8 cellular contexts compared by ENCODE assay signal in genomic region chr2:138503087-138503442, GRCh38. TPM values are rescaled to one million over a fixed set of nuclear protein-coding genes. Genes with fewer than 3 reads are reported as not detected.
DNase-seq lines count a peak whose midpoint lies in the region; ATAC-seq, FAIRE-seq and TF ChIP-seq lines count a peak whose summit lies in the region.

No MANE protein-coding gene starts in this region.

- H3F3A ChIP-seq in MM.1S (ENCODE audit: insufficient read depth, low read length): peaks cover 6% of the 10 kb centered on the region; the same call in 1 of the 2 replicates

- H3K4me3 ChIP-seq in MM.1S (ENCODE audit: low read length) (peak overlapping the region; percentile 87), GM12878 (peak overlapping the region; percentile 80), lower lobe of right lung (peak overlapping the region; percentile 87), aorta (ENCODE audit: low read length in 2 of 2) (peak overlapping the region; percentile 81 to 91)

- intact Hi-C loops in GM12878 (cut with micrococcal nuclease; ENCODE audit: unreplicated experiment): loop anchor here (10.0 kb wide), 1 partner anchor 212 kb away; no protein-coding TSS in a partner anchor
- intact Hi-C loops in lower lobe of right lung (cut with DNase I): no loop called here
- intact Hi-C loops in aorta (cut with DNase I): loop anchor here in 1 of 2 donors (5.0 kb wide), 2 partner anchors 46 to 81 kb away; no protein-coding TSS in a partner anchor

- H3K4me1 ChIP-seq in MM.1S (ENCODE audit: low read length) (peaks cover 16% of the 10 kb centered on the region; the same call in 1 of the 2 replicates), GM12878 (ENCODE audit: control insufficient read depth, insufficient read depth, low read length) (peaks cover 18% of the 10 kb centered on the region), lower lobe of right lung (peaks cover 43% of the 10 kb centered on the region), aorta (ENCODE audit: control insufficient read depth in 1 of 2, insufficient read depth in 2 of 2, low read length in 2 of 2) (peaks cover 3 to 5% of the 10 kb centered on the region in 2 donors)

- no peak for TF ChIP-seq EP300 in GM12878 (IDR thresholded peaks at IDR 0.05; ENCODE audit: borderline replicate concordance in 1 of 2, control insufficient read depth in 1 of 2, low read depth in 2 of 2, low read length in 2 of 2)

- TF ChIP-seq CTCF in MM.1S (IDR thresholded peaks at IDR 0.05; ENCODE audit: low read length) (no peak), GM12878 (IDR thresholded peaks at IDR 0.05 in 2 of 3, conservative IDR thresholded peaks at IDR 0.05 in 1 of 3; ENCODE audit: control insufficient read depth in 2 of 3, extremely low read depth in 1 of 3, insufficient read depth in 1 of 3, low read depth in 3 of 3, low read length in 3 of 3) (no peak), lower lobe of right lung (IDR thresholded peaks at IDR 0.05) (no peak)

- H4K20me1 ChIP-seq in MM.1S (ENCODE audit: insufficient read depth, low read length): 0 out of 2 replicates have a peak, but pooled peaks cover 5% of the 10 kb centered on the region
- H4K20me1 ChIP-seq in GM12878 (ENCODE audit: control insufficient read depth, insufficient read depth): no peaks in the 10 kb centered on the region

- no peak overlapping the region for H3K27ac ChIP-seq in MM.1S (ENCODE audit: low read length)
- H3K27ac ChIP-seq in GM12878 (ENCODE audit: control insufficient read depth, insufficient read depth): peak overlapping the region; percentile 73
- H3K27ac ChIP-seq in lower lobe of right lung: peak overlapping the region; percentile 92
- no peak overlapping the region for H3K27ac ChIP-seq in aorta (ENCODE audit: low read depth in 1 of 2, low read length in 2 of 2)

- SMC1A ChIA-PET in GM12878 (lab: Charles Lee; ENCODE audit: uncharacterized antibody, unreplicated experiment): interaction anchor here (0.7 to 10.5 kb wide), 17 partner anchors 12 to 216 kb away, joined by 3 to 142 read pairs (median 3); no protein-coding TSS in a partner anchor

- no peaks in the 10 kb centered on the region for H3K36me3 ChIP-seq in MM.1S (replicated peaks; ENCODE audit: insufficient read depth, low read length)
- H3K36me3 ChIP-seq in GM12878 (ENCODE audit: control insufficient read depth in 2 of 2, insufficient read depth in 2 of 2, low read length in 1 of 2): no peaks in the 10 kb centered on the region; a peak in 1 of 4 replicates
- no peaks in the 10 kb centered on the region for H3K36me3 ChIP-seq in lower lobe of right lung
- H3K36me3 ChIP-seq in aorta (ENCODE audit: control insufficient read depth in 1 of 2, insufficient read depth in 2 of 2, low read length in 1 of 2): no peaks in the 10 kb centered on the region

- POLR2A ChIA-PET in GM12878 (lab: Charles Lee): interaction anchor here (1.2 to 2.4 kb wide), 6 partner anchors 16 to 99 kb away, joined by 4 to 29 read pairs (median 8); no protein-coding TSS in a partner anchor

- H3K4me2 ChIP-seq in MM.1S (ENCODE audit: low read depth, low read length) (peak overlapping the region; percentile 77), GM12878 (ENCODE audit: control insufficient read depth, insufficient read depth) (peak overlapping the region; percentile 89)

- 15% methylated on average over 2 of the region's 2 CpGs for WGBS in GM12878 (ENCODE audit: insufficient coverage, insufficient replicate concordance, low lambda C conversion rate, missing lambda C conversion rate)
- 22 to 26% methylated on average over 2 of the region's 2 CpGs for WGBS in aorta, 2 donors

- CTCF ChIA-PET in GM12878 (lab: Yijun Ruan, JAX): interaction anchor here (1.1 to 3.1 kb wide), 5 partner anchors 13 to 34 kb away, joined by 4 to 15 read pairs (median 5); no protein-coding TSS in a partner anchor

- no peak for TF ChIP-seq RAD21 in GM12878 (IDR thresholded peaks at IDR 0.05; ENCODE audit: insufficient read depth, low read depth, low read length)

- no peaks in the 10 kb centered on the region for H3K9me2 ChIP-seq in MM.1S (replicated peaks; ENCODE audit: insufficient read depth, low read length)

- TF ChIP-seq POLR2A in GM12878 (IDR thresholded peaks at IDR 0.05; ENCODE audit: low read depth, low read length): no peak

- in situ Hi-C loops in GM12878 (cut with MboI): no loop called here

- H3K27me3 ChIP-seq in MM.1S (replicated peaks; ENCODE audit: insufficient read depth, low read length) (no peaks in the 10 kb centered on the region), GM12878 (replicated peaks in 1 of 2; ENCODE audit: control insufficient read depth in 2 of 2, insufficient read depth in 2 of 2, low read length in 1 of 2) (no peaks in the 10 kb centered on the region), lower lobe of right lung (ENCODE audit: low read depth) (no peaks in the 10 kb centered on the region), aorta (ENCODE audit: control insufficient read depth in 1 of 2, insufficient read depth in 2 of 2, low read length in 1 of 2) (peaks cover 0 to 2% of the 10 kb centered on the region in 2 donors)

- DNase-seq in MM.1S (no peak), GM12878 (ENCODE audit: low read depth, low spot score) (no peak), lower lobe of right lung (no peak), aorta (no peak), NCI-H1417 treated with DMSO at 0.1 percent for 48 hours (lab: John Stamatoyannopoulos, UW) (no peak), NCI-H510A treated with DMSO at 0.1 percent for 48 hours (lab: John Stamatoyannopoulos, UW) (no peak)
- no peak for DNase-seq in activated effector memory CD4-positive, alpha-beta T cell treated with Interleukin-2 at 50 U/mL for 16 hours

- H3K9me3 ChIP-seq in MM.1S (replicated peaks; ENCODE audit: insufficient read depth, low read length): no peaks in the 10 kb centered on the region
- no peaks in the 10 kb centered on the region for H3K9me3 ChIP-seq in GM12878 (replicated peaks; ENCODE audit: control insufficient read depth, insufficient read depth, low read length)
- no peaks in the 10 kb centered on the region for H3K9me3 ChIP-seq in lower lobe of right lung
- H3K9me3 ChIP-seq in aorta (ENCODE audit: control insufficient read depth, low read length): no peaks in the 10 kb centered on the region

- no peak for FAIRE-seq in GM12878 (lab: Jason Lieb, UNC)

- peak; percentile 28 for ATAC-seq in GM18867 (IDR thresholded peaks at IDR 0.05; ENCODE audit: unreplicated experiment)
- ATAC-seq in GM12878: peak; percentile 46
- no peak for ATAC-seq in lower lobe of right lung
- no peak for ATAC-seq in aorta (ENCODE audit: low FRiP score)

- H3K79me2 ChIP-seq in MM.1S (ENCODE audit: low read length): peaks cover 58% of the 10 kb centered on the region
- peaks cover 73% of the 10 kb centered on the region for H3K79me2 ChIP-seq in GM12878 (ENCODE audit: control insufficient read depth, insufficient read depth, low read length)

- RAD21 ChIA-PET in GM12878 (lab: Charles Lee; ENCODE audit: unreplicated experiment): interaction anchor here (0.7 to 5.0 kb wide), 8 partner anchors 13 to 284 kb away, joined by 3 to 31 read pairs (median 4); no protein-coding TSS in a partner anchor

- H2AFZ ChIP-seq in MM.1S (ENCODE audit: low read length) (no peak overlapping the region), GM12878 (ENCODE audit: control insufficient read depth, low read depth, low read length) (no peak overlapping the region)

- BruUV-seq in GM12878 (replicated peaks; lab: Mats Ljungman, UMichigan): no TSS peak

- H3K9ac ChIP-seq in MM.1S (ENCODE audit: low read length) (peak overlapping the region; percentile 71; the same call in 1 of the 2 replicates), GM12878 (ENCODE audit: control insufficient read depth, insufficient read depth, low read length) (peak overlapping the region; percentile 91)

TF ChIP-seq in GM12878, 131 proteins besides CTCF, POLR2A, EP300 and RAD21 (continues in another document):
- no peak for TF ChIP-seq RBBP5 (conservative IDR thresholded peaks at IDR 0.05)
- TF ChIP-seq, protein P1, sequence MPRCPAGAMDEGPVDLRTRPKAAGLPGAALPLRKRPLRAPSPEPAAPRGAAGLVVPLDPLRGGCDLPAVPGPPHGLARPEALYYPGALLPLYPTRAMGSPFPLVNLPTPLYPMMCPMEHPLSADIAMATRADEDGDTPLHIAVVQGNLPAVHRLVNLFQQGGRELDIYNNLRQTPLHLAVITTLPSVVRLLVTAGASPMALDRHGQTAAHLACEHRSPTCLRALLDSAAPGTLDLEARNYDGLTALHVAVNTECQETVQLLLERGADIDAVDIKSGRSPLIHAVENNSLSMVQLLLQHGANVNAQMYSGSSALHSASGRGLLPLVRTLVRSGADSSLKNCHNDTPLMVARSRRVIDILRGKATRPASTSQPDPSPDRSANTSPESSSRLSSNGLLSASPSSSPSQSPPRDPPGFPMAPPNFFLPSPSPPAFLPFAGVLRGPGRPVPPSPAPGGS (IDR thresholded peaks at IDR 0.05; ENCODE audit: borderline replicate concordance, insufficient read depth, low read depth, low read length, poor library complexity, severe bottlenecking): no peak
- peak; percentile 19; the same call in 1 of the 2 replicates for TF ChIP-seq SMARCA5 (IDR thresholded peaks at IDR 0.05)
- no peak for TF ChIP-seq CBFB (IDR thresholded peaks at IDR 0.05; ENCODE audit: low read depth)
- TF ChIP-seq ZNF217 (IDR thresholded peaks at IDR 0.05): no peak
- no peak for TF ChIP-seq DPF2 (IDR thresholded peaks at IDR 0.05)
- no peak for TF ChIP-seq HCFC1 (IDR thresholded peaks at IDR 0.05; ENCODE audit: low read length)
- no peak for TF ChIP-seq ZBED1 (IDR thresholded peaks at IDR 0.05; ENCODE audit: borderline replicate concordance)
- 0 out of 2 replicates have a peak, but pooled peaks have one; percentile 48 for TF ChIP-seq GABPA (IDR thresholded peaks at IDR 0.05; ENCODE audit: low read depth)

RNA-seq across cellular contexts. Expression of gene SPOPL, which starts 1.5 kb away (rescaled TPM):
- total RNA-seq in GM12878 (2013; cell fraction: nucleolus; rRNA removed): 91.8 and 92.8 TPM in 2 replicates
- 13.1 and 16.6 TPM in 2 replicates for total RNA-seq in GM12878 (2014; rRNA removed)
- 14.1 and 14.4 TPM in 2 replicates for total RNA-seq in GM12878 (2014; rRNA removed; fragmentation: Illumina TruSeq; extraction: Trizol)
- 20.3 and 22.6 TPM in 2 replicates for total RNA-seq in GM12878 (2021)
- 6.7 TPM for polyA plus RNA-seq in GM12878 (2011; ENCODE audit: low read depth)
- 25.0 and 41.0 TPM in 2 replicates for polyA plus RNA-seq in GM12878 (2011; rRNA removed)
- polyA plus RNA-seq in GM12878 (2011; cell fraction: cytosol; rRNA removed): 9.4 and 12.4 TPM in 2 replicates
- polyA plus RNA-seq in GM12878 (2011; cell fraction: nucleus; rRNA removed): 16.7 and 21.1 TPM in 2 replicates
- polyA plus RNA-seq in GM12878 (2012): 10.6 and 15.1 TPM in 2 replicates
- 16.3 and 21.9 TPM in 2 replicates for polyA plus RNA-seq in GM12878 (2014; fragmentation: Illumina TruSeq; extraction: Trizol)
- polyA plus RNA-seq in GM12878 (2014; fragmentation: Nextera tagmentation; extraction: Ambion mirVana): 1 to 10 TPM; 4.2 to 4.4 TPM
- polyA plus RNA-seq in GM12878 (2014; rRNA removed): 9.9 and 12.0 TPM in 2 replicates
- 1 to 10 TPM; 4.0 TPM for polyA plus RNA-seq in GM12878 (2016; fragmentation: Nextera tagmentation; extraction: Ambion mirVana)
- 21.1 and 32.6 TPM in 2 replicates for polyA minus RNA-seq in GM12878 (2011; rRNA and poly(A)+ RNA removed)
- polyA minus RNA-seq in GM12878 (2011; cell fraction: cytosol; rRNA and poly(A)+ RNA removed): 8.1 and 8.2 TPM in 2 replicates
- 22.6 and 33.5 TPM in 2 replicates for polyA minus RNA-seq in GM12878 (2011; cell fraction: nucleus; rRNA and poly(A)+ RNA removed)
- total RNA-seq in lower lobe of right lung: 34.2 TPM
- 10 to 100 TPM; 38.8 to 39.9 TPM for total RNA-seq in aorta
- 10 to 100 TPM in 1 of 2 donors, 1 to 10 TPM in 1; 9.1 to 24.9 TPM for polyA plus RNA-seq in aorta

Comparison
In these comparisons a context has a peak if more than half of its experiments do, and no peak if none do; other contexts are left out.
1. ATAC-seq: peak in GM18867 (single experiment) and GM12878 (single experiment); none in lower lobe of right lung (0 of 2) and aorta (single experiment).
2. H3K27ac ChIP-seq: peak in GM12878 (single experiment) and lower lobe of right lung (single experiment); none in MM.1S (single experiment) and aorta (0 of 2).
3. Peak in every context shown above with its lines, with median percentiles within 50 percentile points of each other: H3K4me3 ChIP-seq.